ENCODE assay signal across 24 cellular contexts in the genomic region with DNA sequence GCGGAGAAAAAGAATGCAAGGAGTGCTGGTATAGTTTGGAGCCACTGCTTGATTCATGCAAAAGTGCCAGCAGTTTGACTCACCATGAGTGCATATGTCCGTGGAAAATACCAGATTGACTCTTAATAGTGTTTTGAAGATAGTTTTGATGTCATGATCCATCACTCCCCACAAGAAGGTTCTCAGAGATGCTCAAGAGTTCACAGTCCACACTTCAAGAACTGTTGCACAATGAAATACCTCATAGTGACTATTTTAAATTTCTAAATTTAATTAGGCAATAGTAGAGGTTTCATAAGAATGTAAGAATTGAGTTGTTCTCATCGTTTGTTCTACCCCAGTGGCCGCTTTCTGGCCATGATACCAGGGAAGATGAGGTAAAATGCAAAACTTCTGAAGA.
DNase-seq lines count a peak whose midpoint lies in the region; TF ChIP-seq lines count a peak whose summit lies in the region.
"Had no signal": no experiment of that assay in that cellular context is flagged by ENCODE, and none has a peak within 500 bp of the region (broad histone marks: within the 10 kb centered on the region; RNA-seq: fewer than 3 reads in every experiment).

No MANE protein-coding gene starts in this region.

- DNase-seq in AG04449 (ENCODE audit: low read depth, low spot score) (peak; percentile 68), GM23248 (peak; percentile 93), adipocyte (ENCODE audit: low read depth) (peak; percentile 53), fibroblast of villous mesenchyme (ENCODE audit: low read depth) (peak; percentile 70), cerebellar nuclear complex (lab: John Stamatoyannopoulos, UW) (no peak), hypothalamus (lab: John Stamatoyannopoulos, UW) (no peak), amygdala (lab: John Stamatoyannopoulos, UW) (no peak), SW480 (ENCODE audit: low spot score) (no peak)
- DNase-seq: activated CD4-positive, alpha-beta T cell treated with anti-CD3 and anti-CD28 coated beads for 4 hours; activated naive CD4-positive, alpha-beta T cell treated with anti-CD3 and anti-CD28 coated beads, Interleukin-2, amount 10 ng/mL, durations not matched to agents 7 days and 5 days; activated T-cell treated with anti-CD3 and anti-CD28 coated beads, Interleukin-2, amount 50 U/mL, for 48 hours; aorta; H9; NCI-H1694; occipital lobe; PC-9; SHP77; stimulated activated CD4-positive, alpha-beta T cell treated with anti-CD3 and anti-CD28 coated beads, Interleukin-4, amount 100 ng/mL, for 4 hours; stimulated activated naive CD8-positive, alpha-beta T cell treated with anti-CD3 and anti-CD28 coated beads, Interleukin-15, amount 100 ng/mL, for 72 hours; T-helper 1 cell; transverse colon had no signal

- H3K9ac ChIP-seq in GM23248 = no peak overlapping the region
- H3K9ac ChIP-seq in adipocyte (ENCODE audit: low read length) = no peak overlapping the region

- H3K36me3 ChIP-seq in GM23248 (ENCODE audit: low read depth) = no peaks in the 10 kb centered on the region
- H3K36me3 ChIP-seq in adipocyte (ENCODE audit: control insufficient read depth, insufficient read depth, low read length, severe bottlenecking) = no peaks in the 10 kb centered on the region
- H3K36me3 ChIP-seq: transverse colon had no signal

- H3K4me1 ChIP-seq in GM23248 (ENCODE audit: insufficient read depth) (peaks cover 11% of the 10 kb centered on the region), adipocyte (ENCODE audit: control insufficient read depth, insufficient read depth, low read length) (peaks cover 9% of the 10 kb centered on the region)
- H3K4me1 ChIP-seq: A549 had no signal

- H3K9me3 ChIP-seq in GM23248 (ENCODE audit: low read depth) (no peaks in the 10 kb centered on the region), adipocyte (ENCODE audit: control insufficient read depth, low read length) (peaks cover 11% of the 10 kb centered on the region)
- H3K9me3 ChIP-seq: A549 had no signal

- no peak overlapping the region for H3K4me2 ChIP-seq in GM23248 (ENCODE audit: unreplicated experiment)
- H3K4me2 ChIP-seq: A549 had no signal

- H3K27ac ChIP-seq in GM23248 = peak overlapping the region; percentile 58
- H3K27ac ChIP-seq: A549, C4-2B, transverse colon had no signal

- in situ Hi-C loops in GM23248 (cut with MboI) = no loop called here

- peaks cover 25% of the 10 kb centered on the region for H3F3A ChIP-seq in GM23248 (ENCODE audit: insufficient read depth)

- TF ChIP-seq CTCF in AG04449 (IDR thresholded peaks at IDR 0.05; ENCODE audit: insufficient read depth, low read length, missing control alignments) = no peak
- no peak for TF ChIP-seq CTCF in fibroblast of villous mesenchyme (IDR thresholded peaks at IDR 0.05; ENCODE audit: insufficient read depth, low read depth, low read length)

- POLR2A ChIA-PET in AG04449 (lab: Yijun Ruan, JAX) = no interaction called here

- H3K79me2 ChIP-seq in GM23248 (ENCODE audit: insufficient read depth) = peaks cover 17% of the 10 kb centered on the region

- H3K9me2 ChIP-seq in GM23248 (ENCODE audit: insufficient read depth) = no peaks in the 10 kb centered on the region

- H3K27me3 ChIP-seq in GM23248 (replicated peaks; ENCODE audit: insufficient read depth) = no peaks in the 10 kb centered on the region
- no peaks in the 10 kb centered on the region for H3K27me3 ChIP-seq in adipocyte (replicated peaks; ENCODE audit: control insufficient read depth, insufficient read depth, low read length)
- H3K27me3 ChIP-seq: transverse colon had no signal

- H4K20me1 ChIP-seq in GM23248 (ENCODE audit: insufficient read depth) = no peaks in the 10 kb centered on the region

- H2AFZ ChIP-seq in GM23248 = no peak overlapping the region
- H2AFZ ChIP-seq: PC-9 had no signal

- H3K4me3 ChIP-seq in AG04449 (ENCODE audit: low read depth, low read length) (no peak overlapping the region), GM23248 (no peak overlapping the region), adipocyte (ENCODE audit: low read length) (no peak overlapping the region), fibroblast of villous mesenchyme (ENCODE audit: low read depth, low read length) (no peak overlapping the region)
- H3K4me3 ChIP-seq: A549, K562, PC-9, transverse colon had no signal

- CTCF ChIA-PET in AG04449 (lab: Yijun Ruan, JAX) = no interaction called here

- WGBS in GM23248 (ENCODE audit: low coverage in 1 of 2, low lambda C conversion rate in 2 of 2, missing lambda C conversion rate in 2 of 2), 2 experiments = 50 to 52% methylated on average over 4 of the region's 4 CpGs

Comparison
In these comparisons a context has a peak if more than half of its experiments do, and no peak if none do; other contexts are left out.
1. DNase-seq: peak in AG04449 (single experiment), GM23248 (single experiment), adipocyte (single experiment) and fibroblast of villous mesenchyme (single experiment); none in cerebellar nuclear complex (0 of 2), hypothalamus (0 of 51), amygdala (0 of 56) and SW480 (single experiment).